8 cellular contexts compared by ENCODE assay signal in the genomic region with DNA sequence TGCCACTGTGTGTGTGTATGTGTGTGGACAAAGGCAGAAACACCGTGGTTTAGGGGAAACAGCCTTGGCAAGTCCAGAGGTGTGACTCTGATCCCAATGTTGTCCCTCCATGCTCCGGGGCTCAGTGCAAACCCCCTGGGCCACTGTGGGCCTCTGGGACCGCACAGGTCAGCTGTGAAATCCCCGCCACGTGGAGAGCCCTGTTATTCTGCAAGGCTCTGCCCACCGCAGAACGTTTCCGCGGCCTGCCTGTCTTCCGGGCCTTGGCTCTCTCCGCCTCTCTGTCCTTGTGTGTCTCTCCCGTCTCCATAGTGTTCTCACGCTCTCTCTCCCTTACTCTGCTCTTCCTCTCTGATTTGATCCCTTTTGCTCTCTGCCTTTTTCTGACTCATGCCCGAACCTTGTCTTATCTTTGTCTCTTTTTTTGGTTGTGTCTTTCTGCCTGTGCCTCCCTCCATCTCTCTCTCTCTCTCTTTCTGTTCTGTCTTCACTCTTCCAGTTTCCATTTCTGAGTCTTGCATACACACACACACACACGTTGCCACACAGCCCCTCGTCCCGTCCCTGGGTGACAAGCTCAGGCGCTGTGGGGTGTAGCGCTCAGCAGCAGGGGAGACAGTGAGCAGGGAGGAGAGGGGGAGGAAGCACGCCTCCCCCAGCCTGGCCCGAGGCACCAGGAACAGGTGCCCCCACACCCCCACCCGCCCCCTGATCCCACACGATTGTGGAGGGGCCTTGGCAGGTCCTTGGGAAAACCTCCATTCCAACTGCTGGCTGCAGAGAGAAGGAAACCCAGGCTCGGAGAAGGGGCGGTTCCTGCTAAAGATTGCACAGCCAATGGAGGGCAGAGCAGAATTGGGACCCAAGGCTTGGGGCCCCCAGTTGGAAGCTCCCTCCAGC. TPM values are rescaled to one million over a fixed set of nuclear protein-coding genes. Genes with fewer than 3 reads are reported as not detected.
A peak's percentile ranks its signal among the peaks of the same experiment; 100 is the strongest.
DNase-seq lines count a peak whose midpoint lies in the region; ATAC-seq and TF ChIP-seq lines count a peak whose summit lies in the region.

No MANE protein-coding gene starts in this region.

- H3K27ac Mint-ChIP-seq in naive thymus-derived CD4-positive, alpha-beta T cell, result peak overlapping the region in 2 of 9 donors; percentile 28 to 89

- H3K9me2 ChIP-seq in MM.1S (replicated peaks; ENCODE audit: insufficient read depth, low read length), result no peaks in the 10 kb centered on the region

- ATAC-seq in naive thymus-derived CD4-positive, alpha-beta T cell, result peak; percentile 65
- no peak for ATAC-seq in HG03108 (IDR thresholded peaks at IDR 0.05; ENCODE audit: unreplicated experiment)

- WGBS in mammary epithelial cell (ENCODE audit: low coverage, missing lambda C conversion rate), result 31% methylated on average over 15 of the region's 25 CpGs

- H3K9me3 ChIP-seq in MM.1S (replicated peaks; ENCODE audit: insufficient read depth, low read length) (no peaks in the 10 kb centered on the region), mammary epithelial cell (replicated peaks; ENCODE audit: insufficient read depth, low read length) (no peaks in the 10 kb centered on the region)
- H3K9me3 ChIP-seq in naive thymus-derived CD4-positive, alpha-beta T cell (ENCODE audit: control insufficient read depth in 2 of 3, low read length in 3 of 3), result no peaks in the 10 kb centered on the region

- intact Hi-C loops in mammary epithelial cell (cut with micrococcal nuclease), result no loop called here
- intact Hi-C loops in naive thymus-derived CD4-positive, alpha-beta T cell (cut with micrococcal nuclease), result no loop called here

- H3K79me2 ChIP-seq in MM.1S (ENCODE audit: low read length) (no peaks in the 10 kb centered on the region), mammary epithelial cell (ENCODE audit: insufficient read depth, low read length) (no peaks in the 10 kb centered on the region)

- H3K36me3 ChIP-seq in MM.1S (replicated peaks; ENCODE audit: insufficient read depth, low read length) (no peaks in the 10 kb centered on the region), mammary epithelial cell (ENCODE audit: insufficient read depth, low read length) (no peaks in the 10 kb centered on the region)
- no peaks in the 10 kb centered on the region for H3K36me3 ChIP-seq in naive thymus-derived CD4-positive, alpha-beta T cell (ENCODE audit: control insufficient read depth in 2 of 3, insufficient read depth in 3 of 3, low read length in 3 of 3)

- peaks cover 74% of the 10 kb centered on the region for H3K27me3 ChIP-seq in MM.1S (replicated peaks; ENCODE audit: insufficient read depth, low read length)
- H3K27me3 ChIP-seq in mammary epithelial cell (ENCODE audit: insufficient read depth, low read length), result peaks cover 16% of the 10 kb centered on the region
- H3K27me3 ChIP-seq in naive thymus-derived CD4-positive, alpha-beta T cell (ENCODE audit: control insufficient read depth in 2 of 2, insufficient read depth in 2 of 2, low read length in 2 of 2), result peaks cover 0 to 15% of the 10 kb centered on the region in 2 donors

- peaks cover 29 to 46% (median 40%) of the 10 kb centered on the region in 5 donors for H3K27me3 Mint-ChIP-seq in naive thymus-derived CD4-positive, alpha-beta T cell

- peak overlapping the region; percentile 12 to 84 (median 64) for H3K4me3 Mint-ChIP-seq in naive thymus-derived CD4-positive, alpha-beta T cell

- no peaks in the 10 kb centered on the region for H4K20me1 ChIP-seq in MM.1S (ENCODE audit: insufficient read depth, low read length)
- H4K20me1 ChIP-seq in mammary epithelial cell (ENCODE audit: insufficient read depth, low read length), result no peaks in the 10 kb centered on the region

- H3K4me1 Mint-ChIP-seq in naive thymus-derived CD4-positive, alpha-beta T cell, result peaks cover 14 to 22% (median 20%) of the 10 kb centered on the region in 7 donors

- dilution Hi-C loops in mammary epithelial cell (cut with HindIII; ENCODE audit: low sequenced_read_pairs), result no loop called here

- H3K27ac ChIP-seq in MM.1S (ENCODE audit: low read length), result no peak overlapping the region
- no peak overlapping the region for H3K27ac ChIP-seq in mammary epithelial cell (ENCODE audit: insufficient read depth, low read depth, low read length)
- H3K27ac ChIP-seq in naive thymus-derived CD4-positive, alpha-beta T cell (ENCODE audit: low read depth, low read length), result no peak overlapping the region

- H3K4me2 ChIP-seq in MM.1S (ENCODE audit: low read depth, low read length) (peak overlapping the region; percentile 43; the same call in 1 of the 2 replicates), mammary epithelial cell (ENCODE audit: insufficient read depth, low read depth, low read length) (no peak overlapping the region)

- H3K9ac ChIP-seq in MM.1S (ENCODE audit: low read length), result no peak overlapping the region
- H3K9ac ChIP-seq in mammary epithelial cell (ENCODE audit: insufficient read depth, low read length), result no peak overlapping the region

- H2AFZ ChIP-seq in MM.1S (ENCODE audit: low read length) (peak overlapping the region; percentile 56; the same call in 1 of the 2 replicates), mammary epithelial cell (ENCODE audit: low read depth, low read length) (peak overlapping the region; percentile 3)

- no peaks in the 10 kb centered on the region for H3F3A ChIP-seq in MM.1S (ENCODE audit: insufficient read depth, low read length)

- in situ Hi-C loops in mammary epithelial cell (cut with MboI; ENCODE audit: low sequenced_read_pairs in 2 of 2), result no loop called here

- H3K4me3 ChIP-seq in MM.1S (ENCODE audit: low read length) (no peak overlapping the region; the same call in 1 of the 2 replicates), mammary epithelial cell (replicated peaks in 1 of 3; ENCODE audit: insufficient read depth in 1 of 3, low read depth in 2 of 3, low read length in 3 of 3) (no peak overlapping the region)
- no peak overlapping the region for H3K4me3 ChIP-seq in naive thymus-derived CD4-positive, alpha-beta T cell (ENCODE audit: low read length)

- CTCF ChIA-PET in mammary epithelial cell (lab: Charles Lee; ENCODE audit: low non-redundant PET), result interaction anchor here (0.5 kb wide), 1 partner anchor 11 kb away, joined by 3 read pairs; no protein-coding TSS in a partner anchor
- CTCF ChIA-PET in naive thymus-derived CD4-positive, alpha-beta T cell (lab: Charles Lee), result interaction anchor here (0.6 kb wide), 1 partner anchor 65 kb away, joined by 3 read pairs; no protein-coding TSS in a partner anchor

- H3K4me1 ChIP-seq in MM.1S (ENCODE audit: low read length), result no peaks in the 10 kb centered on the region
- no peaks in the 10 kb centered on the region for H3K4me1 ChIP-seq in mammary epithelial cell (ENCODE audit: insufficient read depth, low read length)
- H3K4me1 ChIP-seq in naive thymus-derived CD4-positive, alpha-beta T cell (ENCODE audit: control insufficient read depth in 2 of 2, insufficient read depth in 2 of 2, low read length in 2 of 2), result peaks cover 0 to 11% of the 10 kb centered on the region in 2 donors

- no peak for TF ChIP-seq CTCF in MM.1S (IDR thresholded peaks at IDR 0.05; ENCODE audit: low read length)
- no peak for TF ChIP-seq CTCF in mammary epithelial cell (conservative IDR thresholded peaks at IDR 0.05 in 1 of 2, IDR thresholded peaks at IDR 0.05 in 1 of 2; ENCODE audit: extremely low read depth in 1 of 2, insufficient read depth in 1 of 2, low read depth in 1 of 2, low read length in 2 of 2)

- no TSS peak for BruUV-seq in mammary epithelial cell (replicated peaks; lab: Mats Ljungman, UMichigan)

- POLR2A ChIA-PET in naive thymus-derived CD4-positive, alpha-beta T cell (lab: Charles Lee), result no interaction called here

- H3K36me3 Mint-ChIP-seq in naive thymus-derived CD4-positive, alpha-beta T cell, result peaks cover 0 to 13% (median 3%) of the 10 kb centered on the region in 5 donors

- DNase-seq in D341Med (ENCODE audit: low spot score) (peak; percentile 30), MM.1S (no peak), mammary epithelial cell (no peak), NCI-H128 (lab: John Stamatoyannopoulos, UW; ENCODE audit: unreplicated experiment) (no peak), dedifferentiated amniotic fluid mesenchymal stem cell (ENCODE audit: extremely low spot score) (no peak)
- DNase-seq in naive thymus-derived CD4-positive, alpha-beta T cell, result no peak
- DNase-seq in activated effector memory CD4-positive, alpha-beta T cell treated with Interleukin-2 at 50 U/mL for 16 hours, result no peak

- peaks cover 0 to 10% (median 3%) of the 10 kb centered on the region in 11 donors for H3K9me3 Mint-ChIP-seq in naive thymus-derived CD4-positive, alpha-beta T cell

RNA-seq across cellular contexts. Expression of gene TTYH1, which starts 3.0 kb away (rescaled TPM):
- total RNA-seq in mammary epithelial cell, result under 1 TPM in 1 of 2 donors, not detected in 1; under 0.01 TPM
- not detected for polyA plus RNA-seq in mammary epithelial cell
- polyA minus RNA-seq in mammary epithelial cell, result not detected
- total RNA-seq in naive thymus-derived CD4-positive, alpha-beta T cell, result 1 to 10 TPM in 1 of 5 experiments, under 1 TPM in 1, not detected in 3; 0.10 to 1.8 TPM
- under 1 TPM; 0.23 to 0.40 TPM for polyA plus RNA-seq in naive thymus-derived CD4-positive, alpha-beta T cell

RNA-seq across cellular contexts. Expression of gene LENG8, which starts 30.7 kb away (rescaled TPM):
- total RNA-seq in mammary epithelial cell, result 100 to 1,000 TPM in 1 of 2 donors, 10 to 100 TPM in 1; 68.3 to 212 TPM
- polyA plus RNA-seq in mammary epithelial cell, result 43.2 TPM
- polyA minus RNA-seq in mammary epithelial cell, result 119 TPM
- total RNA-seq in naive thymus-derived CD4-positive, alpha-beta T cell, result 100 to 1,000 TPM; 238 to 685 (median 503) TPM
- polyA plus RNA-seq in naive thymus-derived CD4-positive, alpha-beta T cell, result 10 to 100 TPM in 1 of 2 donors, 1 to 10 TPM in 1; 6.2 to 16.8 TPM

RNA-seq across cellular contexts. Expression of gene LENG9, which starts 45.3 kb away (rescaled TPM):
- 1 to 10 TPM; 6.3 to 7.3 TPM for total RNA-seq in mammary epithelial cell
- 1.9 TPM for polyA plus RNA-seq in mammary epithelial cell
- polyA minus RNA-seq in mammary epithelial cell, result 1.3 TPM
- total RNA-seq in naive thymus-derived CD4-positive, alpha-beta T cell, result 1 to 10 TPM; 3.5 to 6.1 (median 4.3) TPM
- polyA plus RNA-seq in naive thymus-derived CD4-positive, alpha-beta T cell, result under 1 TPM; 0.09 to 0.16 TPM

RNA-seq across cellular contexts. Expression of gene LAIR1, which starts 53.5 kb away (rescaled TPM):
- total RNA-seq in mammary epithelial cell, result not detected
- not detected for polyA plus RNA-seq in mammary epithelial cell
- not detected for polyA minus RNA-seq in mammary epithelial cell
- total RNA-seq in naive thymus-derived CD4-positive, alpha-beta T cell, result 10 to 100 TPM; 47.0 to 92.3 (median 82.3) TPM
- polyA plus RNA-seq in naive thymus-derived CD4-positive, alpha-beta T cell, result 10 to 100 TPM; 48.6 to 98.1 TPM

RNA-seq across cellular contexts. Expression of gene CDC42EP5, which starts 54.8 kb away (rescaled TPM):
- 10 to 100 TPM in 1 of 2 donors, 1 to 10 TPM in 1; 5.5 to 30.0 TPM for total RNA-seq in mammary epithelial cell
- 8.8 TPM for polyA plus RNA-seq in mammary epithelial cell
- polyA minus RNA-seq in mammary epithelial cell, result not detected
- total RNA-seq in naive thymus-derived CD4-positive, alpha-beta T cell, result not detected
- polyA plus RNA-seq in naive thymus-derived CD4-positive, alpha-beta T cell, result not detected
